Comparison of ENCODE assay signal across 12 cellular contexts in genomic region chr9:113536483-113537226, GRCh38.
DNase-seq lines count a peak whose midpoint lies in the region; ATAC-seq and TF ChIP-seq lines count a peak whose summit lies in the region.
"Had no signal": no experiment of that assay in that cellular context is flagged by ENCODE, and none has a peak within 500 bp of the region (broad histone marks: within the 10 kb centered on the region; RNA-seq: fewer than 3 reads in every experiment).

No MANE protein-coding gene starts in this region.

- no peak for TF ChIP-seq POLR2A in GM18505 (IDR thresholded peaks at IDR 0.05; ENCODE audit: borderline replicate concordance, extremely low read depth, insufficient read depth, insufficient read length)

- 0 out of 2 replicates have a peak overlapping the region, but pooled peaks have one; percentile 20 for H3K9ac ChIP-seq in HUES64 (ENCODE audit: low read depth, low read length)

- 88% methylated on average over 21 of the region's 21 CpGs for WGBS in HUES64

- ATAC-seq in GM18505 (IDR thresholded peaks at IDR 0.05; ENCODE audit: unreplicated experiment) (no peak), HG02763 (IDR thresholded peaks at IDR 0.05; ENCODE audit: unreplicated experiment) (no peak)
- ATAC-seq: GM12878 had no signal

- H3K27me3 ChIP-seq in HUES64 (ENCODE audit: insufficient read depth, low read length) = no peaks in the 10 kb centered on the region

- H3K4me3 ChIP-seq in HUES64 (ENCODE audit: low read length) = no peak overlapping the region
- H3K4me3 ChIP-seq: GM12878 had no signal

- H3K9me3 ChIP-seq in HUES64 (ENCODE audit: insufficient read depth, low read depth, low read length) = no peaks in the 10 kb centered on the region

- no peak overlapping the region for H3K27ac ChIP-seq in HUES64 (ENCODE audit: low read depth, low read length)

- DNase-seq in cerebellum (ENCODE audit: low spot score) = peak; percentile 20
- DNase-seq in iPS-NIHi7 (ENCODE audit: extremely low spot score) = peak; percentile 60
- DNase-seq in posterior cingulate gyrus = peak; percentile 85 to 99 (median 93)
- no peak for DNase-seq in effector CD4-positive, alpha-beta T cell
- DNase-seq in NCI-H1105 treated with DMSO at 0.1 percent for 48 hours (lab: John Stamatoyannopoulos, UW) = no peak
- DNase-seq: activated naive CD4-positive, alpha-beta T cell treated with Interleukin-2 at 50 U/mL for 16 hours; CD4-positive, alpha-beta T cell; NCI-H345 had no signal

- intact Hi-C loops in posterior cingulate gyrus (cut with DNase I) = loop anchor here (2.0 to 5.0 kb wide), 2 partner anchors 28 to 46 kb away; no protein-coding TSS in a partner anchor

- H3K4me1 ChIP-seq in HUES64 (ENCODE audit: insufficient read depth, low read length) = peaks cover 4% of the 10 kb centered on the region

- H3K36me3 ChIP-seq in HUES64 (ENCODE audit: insufficient read depth, low read length) = no peaks in the 10 kb centered on the region

Comparison
In these comparisons a context has a peak if more than half of its experiments do, and no peak if none do; other contexts are left out.
1. DNase-seq: peak in cerebellum (single experiment), iPS-NIHi7 (single experiment) and posterior cingulate gyrus (10 of 10); none in effector CD4-positive, alpha-beta T cell (single experiment) and NCI-H1105 treated with DMSO at 0.1 percent for 48 hours (single experiment).